ENCODE assay signal across 22 cellular contexts in genomic region chr18:57480724-57481123, GRCh38. TPM values are rescaled to one million over a fixed set of nuclear protein-coding genes. Genes with fewer than 3 reads are reported as not detected.
DNase-seq lines count a peak whose midpoint lies in the region; ATAC-seq, FAIRE-seq and TF ChIP-seq lines count a peak whose summit lies in the region.
"Had no signal": no experiment of that assay in that cellular context is flagged by ENCODE, and none has a peak within 500 bp of the region (broad histone marks: within the 10 kb centered on the region; RNA-seq: fewer than 3 reads in every experiment).

No MANE protein-coding gene starts in this region.

- no peaks in the 10 kb centered on the region for H3F3A ChIP-seq in GM23338 (replicated peaks; ENCODE audit: low read depth)

- peaks cover 7% of the 10 kb centered on the region; the same call in 1 of the 3 replicates for H3K4me1 ChIP-seq in A549
- no peaks in the 10 kb centered on the region for H3K4me1 ChIP-seq in GM23338 (ENCODE audit: insufficient read depth)
- peaks cover 6% of the 10 kb centered on the region for H3K4me1 ChIP-seq in mesendoderm (ENCODE audit: control insufficient read depth, low read depth, low read length)
- no peaks in the 10 kb centered on the region for H3K4me1 ChIP-seq in spleen
- no peaks in the 10 kb centered on the region for H3K4me1 ChIP-seq in osteoblast (ENCODE audit: insufficient read depth, low read length)
- H3K4me1 ChIP-seq in right atrium auricular region: no peaks in the 10 kb centered on the region
- H3K4me1 ChIP-seq: BE2C had no signal

- H2AK5ac ChIP-seq in mesendoderm (ENCODE audit: low read length): no peak overlapping the region

- H3K9me2 ChIP-seq in GM23338 (ENCODE audit: insufficient read depth): no peaks in the 10 kb centered on the region

- POLR2A ChIA-PET in A549 (lab: Yijun Ruan, JAX): no interaction called here

- H3K4ac ChIP-seq in mesendoderm (ENCODE audit: low read depth, low read length): no peak overlapping the region

- no peak overlapping the region for H3K27ac ChIP-seq in A549
- H3K27ac ChIP-seq in GM23338 (ENCODE audit: low read depth): no peak overlapping the region
- H3K27ac ChIP-seq in mesendoderm (ENCODE audit: low read depth, low read length): no peak overlapping the region
- H3K27ac ChIP-seq in spleen: no peak overlapping the region
- no peak overlapping the region for H3K27ac ChIP-seq in osteoblast (ENCODE audit: low read depth, low read length)
- H3K27ac ChIP-seq in right atrium auricular region: no peak overlapping the region
- H3K27ac ChIP-seq: BLaER1 treated with 17β-estradiol and CSF1 and Interleukin-3, amounts not matched to agents 10 nM and 100 nM had no signal

- no peaks in the 10 kb centered on the region for H3K9me3 Mint-ChIP-seq in GM23338
- H3K9me3 Mint-ChIP-seq: CD4-positive, alpha-beta T cell; CD8-positive, alpha-beta memory T cell; H9 had no signal

- TF ChIP-seq POLR2A in A549 (IDR thresholded peaks at IDR 0.05; ENCODE audit: low read length) (no peak), spleen (IDR thresholded peaks at IDR 0.05) (no peak)

- H3K4me2 ChIP-seq in A549 (peak overlapping the region; percentile 7; the same call in 1 of the 3 replicates), GM23338 (no peak overlapping the region), mesendoderm (ENCODE audit: low read length) (no peak overlapping the region), osteoblast (ENCODE audit: insufficient read depth, low read length) (no peak overlapping the region)
- H3K4me2 ChIP-seq: BLaER1 treated with 17β-estradiol and CSF1 and Interleukin-3, amounts not matched to agents 10 nM and 100 nM had no signal

- no peak overlapping the region for H3K9ac ChIP-seq in mesendoderm (ENCODE audit: low read length)
- H3K9ac ChIP-seq: BLaER1 treated with 17β-estradiol and CSF1 and Interleukin-3, amounts not matched to agents 10 nM and 100 nM had no signal

- H3K4me1 Mint-ChIP-seq in GM23338: peaks cover 9% of the 10 kb centered on the region
- H3K4me1 Mint-ChIP-seq: CD8-positive, alpha-beta memory T cell had no signal

- H3K79me1 ChIP-seq in mesendoderm (ENCODE audit: low read length): no peaks in the 10 kb centered on the region

- no peak overlapping the region for H3K4me3 Mint-ChIP-seq in GM23338
- H3K4me3 Mint-ChIP-seq: CD14-positive monocyte; CD4-positive, alpha-beta T cell; CD8-positive, alpha-beta memory T cell; H9 had no signal

- no peaks in the 10 kb centered on the region for H3K36me3 Mint-ChIP-seq in GM23338 (ENCODE audit: low read depth)
- H3K36me3 Mint-ChIP-seq: CD14-positive monocyte; CD8-positive, alpha-beta memory T cell had no signal

- no peak for TF ChIP-seq RAD21 in A549 (conservative IDR thresholded peaks at IDR 0.05 in 1 of 2, IDR thresholded peaks at IDR 0.05 in 1 of 2)

- intact Hi-C loops in left ventricle myocardium superior (cut with micrococcal nuclease) (no loop called here), spleen (cut with DNase I; ENCODE audit: low total_unique reads) (no loop called here)

- ATAC-seq in A549 (no peak), GM23338 (no peak), left ventricle myocardium superior (no peak)
- ATAC-seq: HCT116 had no signal

- H4K20me1 ChIP-seq in GM23338 (replicated peaks; ENCODE audit: insufficient read depth): no peaks in the 10 kb centered on the region; the same call in 1 of the 2 replicates
- no peaks in the 10 kb centered on the region for H4K20me1 ChIP-seq in osteoblast (ENCODE audit: insufficient read depth, low read length)
- H4K20me1 ChIP-seq: BLaER1 treated with 17β-estradiol and CSF1 and Interleukin-3, amounts not matched to agents 10 nM and 100 nM had no signal

- no peak overlapping the region for H3K23ac ChIP-seq in mesendoderm (ENCODE audit: low read length)

- no peaks in the 10 kb centered on the region for H3K27me3 Mint-ChIP-seq in GM23338 (ENCODE audit: insufficient read depth, low read depth, poor library complexity)

- no peak overlapping the region for H4K5ac ChIP-seq in mesendoderm (ENCODE audit: low read length)

- H2BK15ac ChIP-seq in mesendoderm (replicated peaks; ENCODE audit: low read depth): no peak overlapping the region

- H4K8ac ChIP-seq in mesendoderm (ENCODE audit: low read depth, low read length): no peak overlapping the region

- no peak overlapping the region for H3K27ac Mint-ChIP-seq in GM23338
- H3K27ac Mint-ChIP-seq: CD14-positive monocyte; CD4-positive, alpha-beta T cell; CD8-positive, alpha-beta memory T cell; H9 had no signal

- no peaks in the 10 kb centered on the region for H3K79me2 ChIP-seq in GM23338 (replicated peaks; ENCODE audit: insufficient read depth)
- H3K79me2 ChIP-seq in mesendoderm (ENCODE audit: control insufficient read depth, insufficient read depth, low read length): no peaks in the 10 kb centered on the region
- no peaks in the 10 kb centered on the region for H3K79me2 ChIP-seq in osteoblast (ENCODE audit: insufficient read depth, low read length)

- DNase-seq in A549 (ENCODE audit: low read depth in 1 of 2, low spot score in 1 of 2): no peak
- DNase-seq in GM23338 (ENCODE audit: low spot score): peak; percentile 40
- no peak for DNase-seq in frontal cortex (ENCODE audit: low spot score in 2 of 2)
- peak; percentile 38 for DNase-seq in mesendoderm
- DNase-seq in left ventricle myocardium superior: no peak
- no peak for DNase-seq in spleen
- DNase-seq in osteoblast (ENCODE audit: insufficient read length, low spot score, missing footprints): no peak
- DNase-seq in right atrium auricular region (ENCODE audit: low spot score): no peak
- DNase-seq: 8988T; AML-193; BE2C; Calu3; CD4-positive, alpha-beta T cell; CD8-positive, alpha-beta memory T cell; DMS53; DMS79 treated with DMSO at 0.1 percent for 48 hours; H9 had no signal

- FAIRE-seq in A549 (lab: Jason Lieb, UNC) (no peak), frontal cortex (lab: Jason Lieb, UNC) (peak; percentile 42)
- FAIRE-seq: G401.6, GM12892 had no signal

- no peak overlapping the region for H3K18ac ChIP-seq in mesendoderm (ENCODE audit: low read length)

- H2BK120ac ChIP-seq in mesendoderm (ENCODE audit: low read depth, low read length): no peak overlapping the region

- H2BK5ac ChIP-seq in mesendoderm (ENCODE audit: low read length): no peak overlapping the region

- H3K9me3 ChIP-seq in A549 (no peaks in the 10 kb centered on the region), spleen (no peaks in the 10 kb centered on the region), osteoblast (ENCODE audit: low read depth, low read length) (no peaks in the 10 kb centered on the region), right atrium auricular region (no peaks in the 10 kb centered on the region)
- H3K9me3 ChIP-seq: BE2C; BLaER1 treated with 17β-estradiol and CSF1 and Interleukin-3, amounts not matched to agents 10 nM and 100 nM had no signal

- H3K4me3 ChIP-seq in A549: no peak overlapping the region
- H3K4me3 ChIP-seq in GM23338: no peak overlapping the region
- H3K4me3 ChIP-seq in mesendoderm (ENCODE audit: low read length): no peak overlapping the region
- no peak overlapping the region for H3K4me3 ChIP-seq in spleen
- H3K4me3 ChIP-seq in osteoblast (ENCODE audit: insufficient read depth, low read length): no peak overlapping the region
- H3K4me3 ChIP-seq in right atrium auricular region: no peak overlapping the region
- H3K4me3 ChIP-seq: BLaER1 treated with 17β-estradiol and CSF1 and Interleukin-3, amounts not matched to agents 10 nM and 100 nM had no signal

- TF ChIP-seq CTCF in A549 (IDR thresholded peaks at IDR 0.05): no peak
- no peak for TF ChIP-seq CTCF in GM23338 (conservative IDR thresholded peaks at IDR 0.05; ENCODE audit: low read depth in 2 of 2)
- no peak for TF ChIP-seq CTCF in spleen (IDR thresholded peaks at IDR 0.05 in 8 of 11, conservative IDR thresholded peaks at IDR 0.05 in 3 of 11)
- no peak for TF ChIP-seq CTCF in osteoblast (IDR thresholded peaks at IDR 0.05; ENCODE audit: extremely low read depth, low read depth, low read length)
- no peak for TF ChIP-seq CTCF in right atrium auricular region (IDR thresholded peaks at IDR 0.05)

- CTCF ChIA-PET in A549 (lab: Yijun Ruan, JAX): no interaction called here

- H3K27me3 ChIP-seq in GM23338 (ENCODE audit: insufficient read depth) (no peaks in the 10 kb centered on the region), mesendoderm (ENCODE audit: insufficient read depth, low read length, poor library complexity) (no peaks in the 10 kb centered on the region), spleen (replicated peaks in 1 of 7) (peaks cover 0 to 9% (median 0%) of the 10 kb centered on the region in 7 donors), osteoblast (ENCODE audit: insufficient read depth, low read length) (peaks cover 18% of the 10 kb centered on the region), right atrium auricular region (no peaks in the 10 kb centered on the region)
- H3K27me3 ChIP-seq: BE2C; BLaER1 treated with 17β-estradiol and CSF1 and Interleukin-3, amounts not matched to agents 10 nM and 100 nM had no signal

- TF ChIP-seq EP300 in A549 (IDR thresholded peaks at IDR 0.05): no peak

- H2AFZ ChIP-seq in GM23338 (no peak overlapping the region), osteoblast (ENCODE audit: low read length) (no peak overlapping the region)

- H3K56ac ChIP-seq in mesendoderm (ENCODE audit: low read length): no peak overlapping the region

- H3K36me3 ChIP-seq in GM23338 (ENCODE audit: insufficient read depth): no peaks in the 10 kb centered on the region
- no peaks in the 10 kb centered on the region for H3K36me3 ChIP-seq in mesendoderm (ENCODE audit: control insufficient read depth, insufficient read depth, low read length)
- H3K36me3 ChIP-seq in spleen: no peaks in the 10 kb centered on the region
- H3K36me3 ChIP-seq in osteoblast (ENCODE audit: insufficient read depth, low read length): no peaks in the 10 kb centered on the region
- H3K36me3 ChIP-seq in right atrium auricular region: no peaks in the 10 kb centered on the region
- H3K36me3 ChIP-seq: BLaER1 treated with 17β-estradiol and CSF1 and Interleukin-3, amounts not matched to agents 10 nM and 100 nM had no signal

TF ChIP-seq in A549, 52 proteins besides CTCF, POLR2A, EP300 and RAD21 (continues in another document):
- TF ChIP-seq RNF2 (IDR thresholded peaks at IDR 0.05; ENCODE audit: borderline replicate concordance, low read depth): no peak

TF ChIP-seq in GM23338, 12 proteins besides CTCF, POLR2A, EP300 and RAD21 (continues in another document):
- TF ChIP-seq EZH2phosphoT487 (IDR thresholded peaks at IDR 0.05; ENCODE audit: unreplicated experiment): no peak

RNA-seq across cellular contexts. Expression of gene ONECUT2, which starts 45.5 kb away (rescaled TPM):
- 0.62 and 0.73 TPM in 2 replicates for polyA plus RNA-seq in A549 (2011; rRNA removed)
- polyA plus RNA-seq in A549 (2012; cell fraction: cytosol; rRNA removed): 0.08 and 0.10 TPM in 2 replicates
- polyA plus RNA-seq in A549 (2012; cell fraction: nucleus; rRNA removed): 0.16 and 0.19 TPM in 2 replicates
- 0.32 to 0.47 TPM (median 0.45 TPM) in 3 replicates for polyA plus RNA-seq in A549 (2017; fragmentation: RNase III; extraction: RNeasy Plus Mini Kit Qiagen cat#74134 plus additional on column Dnase treatment)
- 0.91 and 1.6 TPM in 2 replicates for polyA minus RNA-seq in A549 (2011; rRNA and poly(A)+ RNA removed)
- 1.7 and 2.2 TPM in 2 replicates for total RNA-seq in GM23338 (2014; rRNA removed; shearing (Covaris generic))
- polyA plus RNA-seq in GM23338 (2016; fragmentation: Nextera tagmentation; extraction: Ambion mirVana): 0.68 and 0.82 TPM in 2 replicates
- 1.2 TPM for total RNA-seq in frontal cortex
- polyA plus RNA-seq in mesendoderm (2013, experiment 1 of 2): 1.7 TPM
- 1.6 TPM for polyA plus RNA-seq in mesendoderm (2013, experiment 2 of 2)
- 0.02 TPM for total RNA-seq in left ventricle myocardium superior
- total RNA-seq in spleen: under 1 TPM in 2 of 7 donors, not detected in 5; 0.03 TPM
- polyA plus RNA-seq in spleen: under 1 TPM in 1 of 3 donors, not detected in 2; under 0.01 TPM
- under 0.01 TPM in 1 of 2 replicates, not detected in the other for total RNA-seq in osteoblast
- under 1 TPM; 0.04 TPM for total RNA-seq in right atrium auricular region
- total RNA-seq: CD4-positive, alpha-beta T cell; CD8-positive, alpha-beta memory T cell had no signal
- polyA plus RNA-seq: CD14-positive monocyte; CD8-positive, alpha-beta memory T cell had no signal

Comparison
In these comparisons a context has a peak if more than half of its experiments do, and no peak if none do; other contexts are left out.
1. DNase-seq: peak in GM23338 (single experiment) and mesendoderm (single experiment); none in A549 (0 of 2), frontal cortex (0 of 2), left ventricle myocardium superior (single experiment), spleen (single experiment), osteoblast (single experiment) and right atrium auricular region (single experiment).